In genomic region chr5:1846583-1846982, GRCh38 we compare ENCODE assay signal across 37 cellular contexts. TPM values are rescaled to one million over a fixed set of nuclear protein-coding genes. Genes with fewer than 3 reads are reported as not detected.
"Had no signal": no experiment of that assay in that cellular context is flagged by ENCODE, and none has a peak within 500 bp of the region (broad histone marks: within the 10 kb centered on the region; RNA-seq: fewer than 3 reads in every experiment).

No MANE protein-coding gene starts in this region.

- DNase-seq: activated B cell treated with CpG ODN at 0.5 μM for 24 hours; activated CD4-positive, alpha-beta memory T cell treated with anti-CD3 and anti-CD28 coated beads for 36 hours; activated CD4-positive, alpha-beta T cell treated with anti-CD3 and anti-CD28 coated beads for 4 hours; activated CD4-positive, alpha-beta T cell treated with anti-CD3 and anti-CD28 coated beads, Interleukin-2, amount 50 U/mL, for 1 hour; activated CD4-positive, CD25-positive, alpha-beta regulatory T cell treated with anti-CD3 and anti-CD28 coated beads, Interleukin-2, amount 50 U/mL, for 72 hours; activated CD8-positive, alpha-beta memory T cell treated with anti-CD3 and anti-CD28 coated beads, Interleukin-2, amount 50 U/mL, for 4 hours; activated gamma-delta T cell treated with Interleukin-2 at 50 U/mL for 16 hours; activated naive CD4-positive, alpha-beta T cell treated with anti-CD3 and anti-CD28 coated beads for 36 hours; activated T-cell treated with anti-CD3 and anti-CD28 coated beads for 4 hours; activated T-cell treated with anti-CD3 and anti-CD28 coated beads, Interleukin-2, amount 50 U/mL, for 4 hours; adrenal gland; body of pancreas; NCI-H1092 treated with DMSO at 0.1 percent for 48 hours; NCI-H1417; NCI-H146; NCI-H187; NCI-H2029 treated with DMSO at 0.1 percent for 48 hours; NCI-H2107; NCI-H2171; NCI-H510A; NCI-H526; NCI-H748 treated with DMSO at 0.1 percent for 48 hours; NK-92 treated with Interleukin-12 subunit alpha and Interleukin-12 subunit beta, amount 100 ng/mL, for 24 hours; PC-3; Peyer's patch; RPMI8226; SIG-M5; SW 1271; T-helper 1 cell; T-helper 2 cell; T-helper 9 cell had no signal

- ATAC-seq: activated naive CD4-positive, alpha-beta T cell treated with anti-CD3 and anti-CD28 coated beads, Interleukin-2, amount 50 U/mL, for 72 hours; activated T-cell treated with anti-CD3 and anti-CD28 coated beads, Interleukin-2, amount 50 U/mL, for 4 hours; body of pancreas; PC-3 had no signal

- H3K9me3 ChIP-seq: adrenal gland, body of pancreas, breast epithelium, Peyer's patch had no signal

- H3K4me1 ChIP-seq: adrenal gland, body of pancreas, breast epithelium, Peyer's patch had no signal

- FAIRE-seq: astrocyte had no signal

- H3K4me1 Mint-ChIP-seq: activated B cell treated with CpG ODN at 0.5 μM for 24 hours had no signal

- H3K4me3 ChIP-seq: adrenal gland, body of pancreas, breast epithelium, Peyer's patch had no signal

- H3K27ac Mint-ChIP-seq: activated B cell treated with CpG ODN at 0.5 μM for 24 hours; activated CD4-positive, alpha-beta memory T cell treated with anti-CD3 and anti-CD28 coated beads for 36 hours; activated naive CD4-positive, alpha-beta T cell treated with anti-CD3 and anti-CD28 coated beads for 36 hours; activated naive CD4-positive, alpha-beta T cell treated with anti-CD3 and anti-CD28 coated beads, Interleukin-2, amount 50 U/mL, for 72 hours; activated T-helper 1 cell treated with anti-CD3 and anti-CD28 coated beads, Interleukin-12 subunit alpha, Interleukin-12 subunit beta, Interleukin-2, Interleukin-4 antibody, amounts not matched to agents 30 ng/mL and 10 ng/mL and 1 ng/mL, durations not matched to agents 14 hours and 24 hours and 36 hours had no signal

- H3K27ac ChIP-seq: adrenal gland, body of pancreas, breast epithelium, Peyer's patch, VCaP had no signal

- H3K9me3 Mint-ChIP-seq: activated B cell treated with CpG ODN at 0.5 μM for 24 hours; activated CD4-positive, alpha-beta memory T cell treated with anti-CD3 and anti-CD28 coated beads for 36 hours; activated naive CD4-positive, alpha-beta T cell treated with anti-CD3 and anti-CD28 coated beads for 36 hours; activated naive CD4-positive, alpha-beta T cell treated with anti-CD3 and anti-CD28 coated beads, Interleukin-2, amount 50 U/mL, for 72 hours; activated T-cell treated with anti-CD3 and anti-CD28 coated beads, Interleukin-2, amount 50 U/mL, for 4 hours; activated T-helper 1 cell treated with anti-CD3 and anti-CD28 coated beads, Interleukin-12 subunit alpha, Interleukin-12 subunit beta, Interleukin-2, Interleukin-4 antibody, amounts not matched to agents 30 ng/mL and 10 ng/mL and 1 ng/mL, durations not matched to agents 14 hours and 24 hours and 36 hours had no signal

- H3K27me3 ChIP-seq: body of pancreas, Peyer's patch had no signal

- H3K36me3 ChIP-seq: adrenal gland, breast epithelium, Peyer's patch had no signal

- H3K4me3 Mint-ChIP-seq: activated B cell treated with CpG ODN at 0.5 μM for 24 hours; activated CD4-positive, alpha-beta memory T cell treated with anti-CD3 and anti-CD28 coated beads for 36 hours; activated naive CD4-positive, alpha-beta T cell treated with anti-CD3 and anti-CD28 coated beads for 36 hours; activated T-cell treated with anti-CD3 and anti-CD28 coated beads, Interleukin-2, amount 50 U/mL, for 4 hours; activated T-helper 1 cell treated with anti-CD3 and anti-CD28 coated beads, Interleukin-12 subunit alpha, Interleukin-12 subunit beta, Interleukin-2, Interleukin-4 antibody, amounts not matched to agents 30 ng/mL and 10 ng/mL and 1 ng/mL, durations not matched to agents 14 hours and 24 hours and 36 hours had no signal

- H3K36me3 Mint-ChIP-seq: activated CD4-positive, alpha-beta memory T cell treated with anti-CD3 and anti-CD28 coated beads for 36 hours; activated naive CD4-positive, alpha-beta T cell treated with anti-CD3 and anti-CD28 coated beads, Interleukin-2, amount 50 U/mL, for 72 hours had no signal

RNA-seq across cellular contexts. Expression of gene IRX4, which starts 36.1 kb away (rescaled TPM):
- total RNA-seq: activated B cell treated with CpG ODN at 0.5 μM for 24 hours; activated CD4-positive, alpha-beta memory T cell treated with anti-CD3 and anti-CD28 coated beads for 36 hours; activated naive CD4-positive, alpha-beta T cell treated with anti-CD3 and anti-CD28 coated beads for 36 hours; activated naive CD4-positive, alpha-beta T cell treated with anti-CD3 and anti-CD28 coated beads, Interleukin-2, amount 50 U/mL, for 72 hours; activated T-cell treated with anti-CD3 and anti-CD28 coated beads, Interleukin-2, amount 50 U/mL, for 4 hours; activated T-helper 1 cell treated with anti-CD3 and anti-CD28 coated beads, Interleukin-12 subunit alpha, Interleukin-12 subunit beta, Interleukin-2, Interleukin-4 antibody, amounts not matched to agents 30 ng/mL and 10 ng/mL and 1 ng/mL, durations not matched to agents 14 hours and 24 hours and 36 hours; adrenal gland; body of pancreas; M059J; PC-3; Peyer's patch had no signal
